ENCODE assay signal across 23 cellular contexts in genomic region chr2:181046833-181047232, GRCh38.
A peak's percentile ranks its signal among the peaks of the same experiment; 100 is the strongest.
DNase-seq lines count a peak whose midpoint lies in the region; ATAC-seq and TF ChIP-seq lines count a peak whose summit lies in the region.
"Had no signal": no experiment of that assay in that cellular context is flagged by ENCODE, and none has a peak within 500 bp of the region (broad histone marks: within the 10 kb centered on the region; RNA-seq: fewer than 3 reads in every experiment).

No MANE protein-coding gene starts in this region.

- peak; percentile 75 for ATAC-seq in GM18498 (IDR thresholded peaks at IDR 0.05; ENCODE audit: unreplicated experiment)
- peak; percentile 48 for ATAC-seq in GM19023 (IDR thresholded peaks at IDR 0.05; ENCODE audit: unreplicated experiment)
- ATAC-seq in HG02759 (IDR thresholded peaks at IDR 0.05; ENCODE audit: unreplicated experiment), result peak; percentile 36
- peak; percentile 65 for ATAC-seq in HG03565 (IDR thresholded peaks at IDR 0.05; ENCODE audit: unreplicated experiment)
- no peak for ATAC-seq in body of pancreas
- ATAC-seq in HG03342 (IDR thresholded peaks at IDR 0.05; ENCODE audit: unreplicated experiment), result no peak
- ATAC-seq: gastrocnemius medialis, SK-N-SH treated with all-trans-retinoic acid at 6 μM for 48 hours had no signal

- H3K9me3 ChIP-seq in body of pancreas, result no peaks in the 10 kb centered on the region
- H3K9me3 ChIP-seq: BLaER1, gastrocnemius medialis, right atrium auricular region, uterus had no signal

- WGBS in body of pancreas, 2 donors, result 55 to 61% methylated on average over 1 of the region's 1 CpG

- no peak overlapping the region for H3K4me3 ChIP-seq in body of pancreas
- H3K4me3 ChIP-seq: BLaER1, gastrocnemius medialis, right atrium auricular region, uterus had no signal

- DNase-seq in body of pancreas (no peak), NCI-H187 treated with DMSO at 0.1 percent for 48 hours (lab: John Stamatoyannopoulos, UW) (no peak), hypothalamus (lab: John Stamatoyannopoulos, UW) (no peak)
- DNase-seq: activated CD4-positive, CD25-positive, alpha-beta regulatory T cell; activated naive CD4-positive, alpha-beta T cell treated with anti-CD3 and anti-CD28 coated beads, Interleukin-2, amount 50 U/mL, for 16 hours; effector CD8-positive, alpha-beta T cell; gastrocnemius medialis; NCI-H1417; NCI-H2171; NCI-H526; stimulated activated CD4-positive, alpha-beta T cell treated with anti-CD3 and anti-CD28 coated beads, Interleukin-12 subunit alpha, Interleukin-12 subunit beta, amount 100 ng/mL, for 4 hours; T-helper 9 cell; uterus had no signal

- no peaks in the 10 kb centered on the region for H3K27me3 ChIP-seq in body of pancreas
- H3K27me3 ChIP-seq: BLaER1, gastrocnemius medialis, right atrium auricular region, uterus had no signal

- TF ChIP-seq POLR2A in body of pancreas (IDR thresholded peaks at IDR 0.05), result no peak

- no peak for TF ChIP-seq CTCF in body of pancreas (IDR thresholded peaks at IDR 0.05)

- H3K36me3 ChIP-seq in body of pancreas (replicated peaks in 1 of 2; ENCODE audit: insufficient read depth in 1 of 2, low read depth in 2 of 2), result no peaks in the 10 kb centered on the region
- H3K36me3 ChIP-seq: BLaER1, gastrocnemius medialis, right atrium auricular region, uterus had no signal

- intact Hi-C loops in body of pancreas (cut with DNase I), result no loop called here

- no peak overlapping the region for H3K27ac ChIP-seq in body of pancreas
- H3K27ac ChIP-seq: BLaER1, gastrocnemius medialis, HL-60, right atrium auricular region, RWPE1, uterus had no signal

- peaks cover 10% of the 10 kb centered on the region for H3K4me1 ChIP-seq in body of pancreas
- H3K4me1 ChIP-seq: BLaER1, right atrium auricular region, uterus had no signal

Comparison
In these comparisons a context has a peak if more than half of its experiments do, and no peak if none do; other contexts are left out.
1. ATAC-seq: peak in GM18498 (single experiment), GM19023 (single experiment), HG02759 (single experiment) and HG03565 (single experiment); none in body of pancreas (single experiment) and HG03342 (single experiment).